ENCODE assay signal across 16 cellular contexts in genomic region chr18:74645717-74646116, GRCh38.
"Had no signal": no experiment of that assay in that cellular context is flagged by ENCODE, and none has a peak within 500 bp of the region (broad histone marks: within the 10 kb centered on the region; RNA-seq: fewer than 3 reads in every experiment).

No MANE protein-coding gene starts in this region.

- H3K4me3 ChIP-seq: mucosa of descending colon, right lobe of liver, spleen, tibial nerve, vagina had no signal

- H3K9me3 ChIP-seq: mucosa of descending colon, right lobe of liver, spleen, tibial nerve, vagina had no signal

- ATAC-seq: activated T-helper 17 cell treated with anti-CD3 and anti-CD28 coated beads, Interleukin-2, amount 50 U/mL, for 72 hours; mucosa of descending colon; natural killer cell; right lobe of liver; stimulated activated memory B cell treated with anti-CD40 and anti-IgM and Interleukin-4, amounts not matched to agents 10 μg/mL and 1 μg/mL and 100 μg/mL, for 72 hours had no signal

- H3K4me1 ChIP-seq: right lobe of liver, tibial nerve, vagina had no signal

- H3K36me3 ChIP-seq: right lobe of liver had no signal

- H3K27me3 ChIP-seq: right lobe of liver, spleen, tibial nerve, vagina had no signal

- DNase-seq: activated CD4-positive, alpha-beta T cell treated with anti-CD3 and anti-CD28 coated beads, Interleukin-2, amount 10 ng/mL, durations not matched to agents 24 days and 14 days; activated CD8-positive, alpha-beta memory T cell treated with anti-CD3 and anti-CD28 coated beads for 24 hours; activated naive CD4-positive, alpha-beta T cell treated with anti-CD3 and anti-CD28 coated beads for 36 hours; cerebellar nuclear complex; dermis blood vessel endothelial cell; hypothalamus; mucosa of descending colon; natural killer cell; posterior cingulate gyrus; right lobe of liver; spleen; stimulated activated CD4-positive, alpha-beta T cell treated with anti-CD3 and anti-CD28 coated beads, Interleukin-1b, Interleukin-23, amount 100 ng/mL, for 48 hours had no signal

- H3K27ac ChIP-seq: right lobe of liver, spleen, tibial nerve, vagina had no signal
